9 cellular contexts compared by ENCODE assay signal in genomic region chr22:24140357-24140756, GRCh38. TPM values are rescaled to one million over a fixed set of nuclear protein-coding genes. Genes with fewer than 3 reads are reported as not detected.
DNase-seq lines count a peak whose midpoint lies in the region; TF ChIP-seq lines count a peak whose summit lies in the region.
"Had no signal": no experiment of that assay in that cellular context is flagged by ENCODE, and none has a peak within 500 bp of the region (broad histone marks: within the 10 kb centered on the region; RNA-seq: fewer than 3 reads in every experiment).

No MANE protein-coding gene starts in this region.

- H3K27ac Mint-ChIP-seq in activated CD4-positive, alpha-beta T cell treated with anti-CD3 and anti-CD28 coated beads, Interleukin-2, amount 10 ng/mL, durations not matched to agents 24 days and 14 days: no peak overlapping the region

- H3K4me1 ChIP-seq in MM.1S (ENCODE audit: low read length) (peaks cover 55% of the 10 kb centered on the region), neutrophil (ENCODE audit: control insufficient read depth in 1 of 2, insufficient read depth in 1 of 2, low read depth in 1 of 2, low read length in 1 of 2) (peaks cover 47 to 53% of the 10 kb centered on the region in 2 experiments)
- peaks cover 47% of the 10 kb centered on the region for H3K4me1 ChIP-seq in effector memory CD4-positive, alpha-beta T cell (ENCODE audit: control insufficient read depth, insufficient read depth, low read length, poor library complexity, severe bottlenecking)

- H3K79me2 ChIP-seq in MM.1S (ENCODE audit: low read length): peaks cover 34% of the 10 kb centered on the region

- no peaks in the 10 kb centered on the region for H3K9me3 Mint-ChIP-seq in activated CD4-positive, alpha-beta T cell treated with anti-CD3 and anti-CD28 coated beads, Interleukin-2, amount 10 ng/mL, durations not matched to agents 24 days and 14 days

- DNase-seq in CD1c-positive myeloid dendritic cell (ENCODE audit: extremely low spot score): peak; percentile 73
- DNase-seq in MM.1S: no peak
- DNase-seq in effector memory CD4-positive, alpha-beta T cell: no peak
- no peak for DNase-seq in cerebellar cortex (ENCODE audit: low spot score)
- no peak for DNase-seq in 8988T
- no peak for DNase-seq in DMS79 treated with DMSO at 0.1 percent for 48 hours (lab: John Stamatoyannopoulos, UW)
- DNase-seq in activated CD4-positive, alpha-beta T cell treated with anti-CD3 and anti-CD28 coated beads, Interleukin-2, amount 10 ng/mL, durations not matched to agents 24 days and 14 days: no peak
- DNase-seq: DMS 273 treated with DMSO at 0.1 percent for 48 hours had no signal

- no peak overlapping the region for H3K9ac ChIP-seq in MM.1S (ENCODE audit: low read length)

- peaks cover 32% of the 10 kb centered on the region for H3K4me1 Mint-ChIP-seq in activated CD4-positive, alpha-beta T cell treated with anti-CD3 and anti-CD28 coated beads, Interleukin-2, amount 10 ng/mL, durations not matched to agents 24 days and 14 days

- no peak overlapping the region for H2AFZ ChIP-seq in MM.1S (ENCODE audit: low read length)

- H3K4me3 ChIP-seq in MM.1S (ENCODE audit: low read length) (no peak overlapping the region), neutrophil (ENCODE audit: low read depth in 1 of 2, low read length in 1 of 2) (peak overlapping the region; percentile 35 to 37)
- no peak overlapping the region for H3K4me3 ChIP-seq in effector memory CD4-positive, alpha-beta T cell (ENCODE audit: insufficient read depth, low read depth, low read length, poor library complexity, severe bottlenecking)

- no peaks in the 10 kb centered on the region for H3K27me3 Mint-ChIP-seq in activated CD4-positive, alpha-beta T cell treated with anti-CD3 and anti-CD28 coated beads, Interleukin-2, amount 10 ng/mL, durations not matched to agents 24 days and 14 days

- peak overlapping the region; percentile 21; the same call in 1 of the 2 replicates for H3K4me2 ChIP-seq in MM.1S (ENCODE audit: low read depth, low read length)

- no peaks in the 10 kb centered on the region for H4K20me1 ChIP-seq in MM.1S (ENCODE audit: insufficient read depth, low read length)

- no peaks in the 10 kb centered on the region for H3K9me2 ChIP-seq in MM.1S (replicated peaks; ENCODE audit: insufficient read depth, low read length)

- H3K36me3 ChIP-seq in MM.1S (replicated peaks; ENCODE audit: insufficient read depth, low read length) (no peaks in the 10 kb centered on the region), neutrophil (no peaks in the 10 kb centered on the region)
- peaks cover 12% of the 10 kb centered on the region for H3K36me3 ChIP-seq in effector memory CD4-positive, alpha-beta T cell (ENCODE audit: control insufficient read depth, insufficient read depth, low read length)

- no peak overlapping the region for H3K4me3 Mint-ChIP-seq in activated CD4-positive, alpha-beta T cell treated with anti-CD3 and anti-CD28 coated beads, Interleukin-2, amount 10 ng/mL, durations not matched to agents 24 days and 14 days

- intact Hi-C loops in activated CD4-positive, alpha-beta T cell treated with anti-CD3 and anti-CD28 coated beads, Interleukin-2, amount 10 ng/mL, durations not matched to agents 24 days and 14 days (cut with micrococcal nuclease): loop anchor here (2.0 kb wide), 1 partner anchor 14 kb away; no protein-coding TSS in a partner anchor

- H3K27ac ChIP-seq in MM.1S (ENCODE audit: low read length) (peak overlapping the region; percentile 67; the same call in 1 of the 2 replicates), neutrophil (peak overlapping the region; percentile 88)
- H3K27ac ChIP-seq in effector memory CD4-positive, alpha-beta T cell (ENCODE audit: insufficient read depth, low read length, poor library complexity, severe bottlenecking): peak overlapping the region; percentile 1

- H3K27me3 ChIP-seq in MM.1S (replicated peaks; ENCODE audit: insufficient read depth, low read length) (no peaks in the 10 kb centered on the region), neutrophil (no peaks in the 10 kb centered on the region)
- no peaks in the 10 kb centered on the region for H3K27me3 ChIP-seq in effector memory CD4-positive, alpha-beta T cell (replicated peaks; ENCODE audit: control insufficient read depth, insufficient read depth, low read length, poor library complexity, severe bottlenecking)

- TF ChIP-seq CTCF in MM.1S (IDR thresholded peaks at IDR 0.05; ENCODE audit: low read length) (peak; percentile 9; the same call in 1 of the 2 replicates), neutrophil (IDR thresholded peaks at IDR 0.05) (no peak)

- H3K9me3 ChIP-seq in MM.1S (replicated peaks; ENCODE audit: insufficient read depth, low read length) (no peaks in the 10 kb centered on the region), neutrophil (no peaks in the 10 kb centered on the region)
- no peaks in the 10 kb centered on the region for H3K9me3 ChIP-seq in effector memory CD4-positive, alpha-beta T cell (ENCODE audit: control insufficient read depth, low read length)

- H3F3A ChIP-seq in MM.1S (ENCODE audit: insufficient read depth, low read length): peaks cover 17% of the 10 kb centered on the region

- H3K36me3 Mint-ChIP-seq in activated CD4-positive, alpha-beta T cell treated with anti-CD3 and anti-CD28 coated beads, Interleukin-2, amount 10 ng/mL, durations not matched to agents 24 days and 14 days (ENCODE audit: low read depth): peaks cover 39% of the 10 kb centered on the region

RNA-seq across cellular contexts. Expression of gene SUSD2, which starts 40.9 kb away (rescaled TPM):
- total RNA-seq in activated CD4-positive, alpha-beta T cell treated with anti-CD3 and anti-CD28 coated beads, Interleukin-2, amount 10 ng/mL, durations not matched to agents 24 days and 14 days: 0.75 and 0.78 TPM in 2 replicates

Comparison
In these comparisons a context has a peak if more than half of its experiments do, and no peak if none do; other contexts are left out.
1. H3K27ac ChIP-seq: peak in every context shown above with its lines; median percentile 88 in neutrophil; 67 in MM.1S; 1 in effector memory CD4-positive, alpha-beta T cell.
2. H3K4me3 ChIP-seq: peak in neutrophil (2 of 2); none in MM.1S (single experiment) and effector memory CD4-positive, alpha-beta T cell (single experiment).